In the genomic region with DNA sequence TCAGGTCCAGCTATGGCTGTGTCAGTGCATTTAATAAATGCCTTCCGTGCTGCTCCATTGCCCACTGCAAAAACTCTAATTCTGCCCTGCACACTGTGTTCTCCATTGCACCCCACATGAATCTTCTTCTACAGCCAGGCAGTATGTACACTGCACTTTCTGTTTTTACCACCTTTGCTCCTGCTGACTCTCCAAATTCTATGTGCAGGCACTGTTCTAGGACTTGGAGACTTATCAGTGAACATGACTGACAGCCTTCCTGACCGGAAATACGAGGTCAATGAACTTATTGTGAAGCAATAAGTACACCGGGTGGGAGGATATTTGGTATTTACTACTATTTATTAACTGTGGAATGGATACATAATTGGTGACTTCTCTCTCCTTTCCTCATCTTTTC, we compare ENCODE assay signal across 4 cellular contexts. TPM values are rescaled to one million over a fixed set of nuclear protein-coding genes. Genes with fewer than 3 reads are reported as not detected.
"Had no signal": no experiment of that assay in that cellular context is flagged by ENCODE, and none has a peak within 500 bp of the region (broad histone marks: within the 10 kb centered on the region; RNA-seq: fewer than 3 reads in every experiment).

No MANE protein-coding gene starts in this region.

RNA-seq across cellular contexts. Expression of a gene that starts 33.3 kb away (rescaled TPM):
- total RNA-seq: M059J, PC-3, SJSA1 had no signal
- polyA plus RNA-seq: SK-N-SH had no signal

RNA-seq across cellular contexts. Expression of a gene that starts 48.1 kb away (rescaled TPM):
- total RNA-seq: PC-3, SJSA1 had no signal
- polyA plus RNA-seq: SK-N-SH had no signal
